ENCODE assay signal across 16 cellular contexts in the genomic region with DNA sequence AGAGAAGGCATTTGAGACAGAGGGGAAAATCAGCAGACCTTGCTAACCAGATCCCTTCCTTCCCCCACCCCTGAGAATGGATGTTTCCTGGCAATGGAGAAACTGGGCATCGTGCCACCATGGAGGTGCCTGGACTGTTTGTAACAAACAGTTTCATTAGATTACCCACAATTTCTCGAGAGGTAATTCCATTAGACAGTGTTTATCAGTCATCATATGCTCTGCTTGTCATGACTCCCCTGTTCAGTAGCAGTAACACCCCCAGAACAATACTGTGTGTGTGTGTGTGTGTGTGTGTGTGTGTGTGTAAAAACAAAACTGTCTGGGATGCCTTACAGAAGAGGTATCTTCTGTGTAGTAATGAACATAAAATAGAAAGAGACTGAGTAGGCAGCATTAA.
DNase-seq lines count a peak whose midpoint lies in the region; ATAC-seq, FAIRE-seq and TF ChIP-seq lines count a peak whose summit lies in the region.
"Had no signal": no experiment of that assay in that cellular context is flagged by ENCODE, and none has a peak within 500 bp of the region (broad histone marks: within the 10 kb centered on the region; RNA-seq: fewer than 3 reads in every experiment).

No MANE protein-coding gene starts in this region.

- no peaks in the 10 kb centered on the region for H3K9me1 ChIP-seq in endothelial cell of umbilical vein (replicated peaks; ENCODE audit: control insufficient read depth, extremely low read depth, insufficient read depth, low read length)

- POLR2A ChIA-PET in endothelial cell of umbilical vein (lab: Charles Lee): no interaction called here

- no peaks in the 10 kb centered on the region for H3K79me2 ChIP-seq in endothelial cell of umbilical vein (ENCODE audit: control insufficient read depth, insufficient read depth, low read length)

- no peak for TF ChIP-seq POLR2A in endothelial cell of umbilical vein (IDR thresholded peaks at IDR 0.05; ENCODE audit: low read depth, low read length)

- dilution Hi-C loops in endothelial cell of umbilical vein (cut with MboI; ENCODE audit: extremely low pct_ligation_motif_present, low sequenced_read_pairs): no loop called here

- H3K4me1 ChIP-seq in endothelial cell of umbilical vein (ENCODE audit: control insufficient read depth, extremely low read depth, insufficient read depth, low read length): no peaks in the 10 kb centered on the region

- H3K9me3 Mint-ChIP-seq in activated T-cell treated with anti-CD3 and anti-CD28 coated beads, Interleukin-2, amount 50 U/mL, for 24 hours: peaks cover 7% of the 10 kb centered on the region
- H3K9me3 Mint-ChIP-seq: H9; mesothelial cell of epicardium; stimulated activated naive B cell treated with anti-CD40 and anti-IgM and Interleukin-4, amounts not matched to agents 10 μg/mL and 1 μg/mL and 100 μg/mL, for 72 hours had no signal

- H3K4me3 ChIP-seq in endothelial cell of umbilical vein (replicated peaks in 1 of 3; ENCODE audit: insufficient read depth in 1 of 3, low read depth in 1 of 3, low read length in 3 of 3): no peak overlapping the region

- no peaks in the 10 kb centered on the region for H3K27me3 ChIP-seq in endothelial cell of umbilical vein (ENCODE audit: control insufficient read depth in 2 of 2, insufficient read depth in 2 of 2, low read length in 2 of 2)

- no peaks in the 10 kb centered on the region for H3K9me3 ChIP-seq in endothelial cell of umbilical vein (replicated peaks; ENCODE audit: control insufficient read depth, insufficient read depth, low read length)

- H3K27ac ChIP-seq in endothelial cell of umbilical vein (ENCODE audit: insufficient read depth, low read depth, low read length): no peak overlapping the region
- H3K27ac ChIP-seq: C4-2B had no signal

- H3K4me3 Mint-ChIP-seq in activated T-cell treated with anti-CD3 and anti-CD28 coated beads, Interleukin-2, amount 50 U/mL, for 24 hours: no peak overlapping the region
- H3K4me3 Mint-ChIP-seq: activated CD8-positive, alpha-beta memory T cell treated with anti-CD3 and anti-CD28 coated beads, Interleukin-2, amount 10 ng/mL, durations not matched to agents 7 days and 5 days; activated naive CD8-positive, alpha-beta T cell treated with anti-CD3 and anti-CD28 coated beads, Interleukin-2, amount 10 ng/mL, durations not matched to agents 7 days and 5 days; H9; mesothelial cell of epicardium; stimulated activated naive B cell treated with anti-CD40 and anti-IgM and Interleukin-4, amounts not matched to agents 10 μg/mL and 1 μg/mL and 100 μg/mL, for 72 hours had no signal

- H3K36me3 Mint-ChIP-seq in activated T-cell treated with anti-CD3 and anti-CD28 coated beads, Interleukin-2, amount 50 U/mL, for 24 hours (ENCODE audit: low read depth): no peaks in the 10 kb centered on the region
- H3K36me3 Mint-ChIP-seq: activated CD8-positive, alpha-beta memory T cell treated with anti-CD3 and anti-CD28 coated beads, Interleukin-2, amount 10 ng/mL, durations not matched to agents 7 days and 5 days; activated naive CD8-positive, alpha-beta T cell treated with anti-CD3 and anti-CD28 coated beads, Interleukin-2, amount 10 ng/mL, durations not matched to agents 7 days and 5 days; mesothelial cell of epicardium; stimulated activated naive B cell treated with anti-CD40 and anti-IgM and Interleukin-4, amounts not matched to agents 10 μg/mL and 1 μg/mL and 100 μg/mL, for 72 hours had no signal

- DNase-seq in DMS53 (lab: John Stamatoyannopoulos, UW): peak; percentile 55
- DNase-seq in NCI-H2196 (lab: John Stamatoyannopoulos, UW; ENCODE audit: unreplicated experiment): peak; percentile 52
- peak; percentile 39 for DNase-seq in endothelial cell of umbilical vein (ENCODE audit: low read depth, low spot score)
- DNase-seq in mucosa of gallbladder (ENCODE audit: low spot score): peak; percentile 61
- DNase-seq in activated T-cell treated with anti-CD3 and anti-CD28 coated beads, Interleukin-2, amount 50 U/mL, for 24 hours: no peak
- DNase-seq in NCI-H2107 treated with DMSO at 0.1 percent for 48 hours (lab: John Stamatoyannopoulos, UW; ENCODE audit: unreplicated experiment): no peak
- DNase-seq: activated CD8-positive, alpha-beta memory T cell treated with anti-CD3 and anti-CD28 coated beads, Interleukin-2, amount 10 ng/mL, durations not matched to agents 7 days and 5 days; activated naive CD8-positive, alpha-beta T cell treated with anti-CD3 and anti-CD28 coated beads, Interleukin-2, amount 10 ng/mL, durations not matched to agents 7 days and 5 days; H9; NCI-H1436 treated with DMSO at 0.1 percent for 48 hours; stimulated activated CD4-positive, alpha-beta T cell treated with anti-CD3 and anti-CD28 coated beads, Interleukin-2, amount 100 ng/mL, for 24 hours; stimulated activated naive B cell treated with anti-CD40 and anti-IgM and Interleukin-4, amounts not matched to agents 10 μg/mL and 1 μg/mL and 100 μg/mL, for 72 hours had no signal

- CTCF ChIA-PET in endothelial cell of umbilical vein (lab: Charles Lee): no interaction called here

- no peak for FAIRE-seq in endothelial cell of umbilical vein (lab: Jason Lieb, UNC)

- no peaks in the 10 kb centered on the region for H4K20me1 ChIP-seq in endothelial cell of umbilical vein (replicated peaks; ENCODE audit: control insufficient read depth, extremely low read depth, insufficient read depth, low read length)

- no peak for TF ChIP-seq CTCF in endothelial cell of umbilical vein (IDR thresholded peaks at IDR 0.05; ENCODE audit: extremely low read depth in 1 of 2, insufficient read depth in 1 of 2, low read depth in 1 of 2, low read length in 2 of 2)

- no peaks in the 10 kb centered on the region for H3K27me3 Mint-ChIP-seq in activated T-cell treated with anti-CD3 and anti-CD28 coated beads, Interleukin-2, amount 50 U/mL, for 24 hours
- H3K27me3 Mint-ChIP-seq: activated CD8-positive, alpha-beta memory T cell treated with anti-CD3 and anti-CD28 coated beads, Interleukin-2, amount 10 ng/mL, durations not matched to agents 7 days and 5 days; activated naive CD8-positive, alpha-beta T cell treated with anti-CD3 and anti-CD28 coated beads, Interleukin-2, amount 10 ng/mL, durations not matched to agents 7 days and 5 days; stimulated activated naive B cell treated with anti-CD40 and anti-IgM and Interleukin-4, amounts not matched to agents 10 μg/mL and 1 μg/mL and 100 μg/mL, for 72 hours had no signal

- H3K4me2 ChIP-seq in endothelial cell of umbilical vein (ENCODE audit: insufficient read depth, low read length): no peak overlapping the region

- no peaks in the 10 kb centered on the region for H3K36me3 ChIP-seq in endothelial cell of umbilical vein (ENCODE audit: control insufficient read depth in 2 of 2, extremely low read depth in 1 of 2, insufficient read depth in 2 of 2, low read length in 2 of 2)

- no peak overlapping the region for H3K27ac Mint-ChIP-seq in activated T-cell treated with anti-CD3 and anti-CD28 coated beads, Interleukin-2, amount 50 U/mL, for 24 hours
- H3K27ac Mint-ChIP-seq: activated CD8-positive, alpha-beta memory T cell treated with anti-CD3 and anti-CD28 coated beads, Interleukin-2, amount 10 ng/mL, durations not matched to agents 7 days and 5 days; activated naive CD8-positive, alpha-beta T cell treated with anti-CD3 and anti-CD28 coated beads, Interleukin-2, amount 10 ng/mL, durations not matched to agents 7 days and 5 days; H9; mesothelial cell of epicardium; stimulated activated naive B cell treated with anti-CD40 and anti-IgM and Interleukin-4, amounts not matched to agents 10 μg/mL and 1 μg/mL and 100 μg/mL, for 72 hours had no signal

- no peak for ATAC-seq in GM21423 (IDR thresholded peaks at IDR 0.05; ENCODE audit: unreplicated experiment)
- ATAC-seq in GM19324 (IDR thresholded peaks at IDR 0.05; ENCODE audit: low FRiP score, unreplicated experiment): no peak
- ATAC-seq: activated CD8-positive, alpha-beta memory T cell treated with anti-CD3 and anti-CD28 coated beads, Interleukin-2, amount 10 ng/mL, durations not matched to agents 7 days and 5 days; stimulated activated naive B cell treated with anti-CD40 and anti-IgM and Interleukin-4, amounts not matched to agents 10 μg/mL and 1 μg/mL and 100 μg/mL, for 72 hours had no signal

- BruUV-seq in endothelial cell of umbilical vein (replicated peaks; lab: Mats Ljungman, UMichigan): no TSS peak

- intact Hi-C loops in endothelial cell of umbilical vein (cut with micrococcal nuclease): no loop called here

- H3K4me1 Mint-ChIP-seq in activated T-cell treated with anti-CD3 and anti-CD28 coated beads, Interleukin-2, amount 50 U/mL, for 24 hours (ENCODE audit: low read depth): no peaks in the 10 kb centered on the region
- H3K4me1 Mint-ChIP-seq: activated CD8-positive, alpha-beta memory T cell treated with anti-CD3 and anti-CD28 coated beads, Interleukin-2, amount 10 ng/mL, durations not matched to agents 7 days and 5 days; activated naive CD8-positive, alpha-beta T cell treated with anti-CD3 and anti-CD28 coated beads, Interleukin-2, amount 10 ng/mL, durations not matched to agents 7 days and 5 days; H9; stimulated activated naive B cell treated with anti-CD40 and anti-IgM and Interleukin-4, amounts not matched to agents 10 μg/mL and 1 μg/mL and 100 μg/mL, for 72 hours had no signal

- H2AFZ ChIP-seq in endothelial cell of umbilical vein (ENCODE audit: low read depth, low read length): no peak overlapping the region

- H3K9ac ChIP-seq in endothelial cell of umbilical vein (replicated peaks; ENCODE audit: extremely low read depth, insufficient read depth, low read length): no peak overlapping the region

TF ChIP-seq in endothelial cell of umbilical vein, 7 proteins besides CTCF, POLR2A, EP300 and RAD21:
- TF ChIP-seq MYC (IDR thresholded peaks at IDR 0.05; ENCODE audit: low read depth, low read length) (no peak), POLR2AphosphoS5 (IDR thresholded peaks at IDR 0.05; ENCODE audit: insufficient read depth, low read depth, low read length) (no peak), GATA2 (IDR thresholded peaks at IDR 0.05; ENCODE audit: insufficient read depth, insufficient read length, low read depth, low read length) (no peak), FOS (IDR thresholded peaks at IDR 0.05; ENCODE audit: borderline replicate concordance, insufficient read depth, low read length) (no peak), JUN (IDR thresholded peaks at IDR 0.05; ENCODE audit: borderline replicate concordance, insufficient read depth, insufficient read length, low read depth) (no peak), EZH2 (IDR thresholded peaks at IDR 0.05; ENCODE audit: borderline replicate concordance, low read depth, low read length, severe bottlenecking) (no peak)
- TF ChIP-seq, protein P1, sequence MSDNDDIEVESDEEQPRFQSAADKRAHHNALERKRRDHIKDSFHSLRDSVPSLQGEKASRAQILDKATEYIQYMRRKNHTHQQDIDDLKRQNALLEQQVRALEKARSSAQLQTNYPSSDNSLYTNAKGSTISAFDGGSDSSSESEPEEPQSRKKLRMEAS (IDR thresholded peaks at IDR 0.05; ENCODE audit: insufficient read depth, insufficient read length): no peak

Comparison
In these comparisons a context has a peak if more than half of its experiments do, and no peak if none do; other contexts are left out.
1. DNase-seq: peak in DMS53 (single experiment), NCI-H2196 (single experiment), endothelial cell of umbilical vein (single experiment) and mucosa of gallbladder (single experiment); none in activated T-cell treated with anti-CD3 and anti-CD28 coated beads, Interleukin-2, amount 50 U/mL, for 24 hours (single experiment) and NCI-H2107 treated with DMSO at 0.1 percent for 48 hours (single experiment).